ENCODE assay signal across 9 cellular contexts in the genomic region with DNA sequence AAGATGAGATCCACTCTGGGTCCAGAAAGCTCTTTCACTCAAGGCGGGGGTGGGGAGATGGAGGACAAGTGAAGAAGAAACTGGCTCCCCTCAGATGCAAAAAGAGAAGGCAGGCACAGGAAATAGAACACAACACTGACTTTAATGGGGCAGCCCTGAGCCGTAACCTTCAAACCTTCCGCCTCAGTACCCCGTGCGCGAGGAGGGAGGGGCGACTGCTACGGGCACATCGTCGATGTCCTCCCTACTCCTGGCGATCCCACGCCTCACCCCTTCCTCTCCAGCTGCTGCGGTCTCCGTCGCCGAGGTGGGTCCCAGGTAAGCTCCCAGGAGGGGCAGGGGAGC. TPM values are rescaled to one million over a fixed set of nuclear protein-coding genes. Genes with fewer than 3 reads are reported as not detected.
DNase-seq lines count a peak whose midpoint lies in the region; ATAC-seq and TF ChIP-seq lines count a peak whose summit lies in the region.
"Had no signal": no experiment of that assay in that cellular context is flagged by ENCODE, and none has a peak within 500 bp of the region (broad histone marks: within the 10 kb centered on the region; RNA-seq: fewer than 3 reads in every experiment).

No MANE protein-coding gene starts in this region.

- peak overlapping the region; percentile 92 for H3K18ac ChIP-seq in neuronal stem cell (ENCODE audit: low read length)

- H3K4me2 ChIP-seq in OCI-LY3 (ENCODE audit: low read length) (peak overlapping the region; percentile 51), neuronal stem cell (ENCODE audit: insufficient read depth, low read length, poor library complexity, severe bottlenecking) (peak overlapping the region; percentile 92)

- peaks cover 7% of the 10 kb centered on the region for H3K27me3 ChIP-seq in BE2C
- H3K27me3 ChIP-seq in OCI-LY3 (ENCODE audit: low read depth, low read length), result no peaks in the 10 kb centered on the region
- no peaks in the 10 kb centered on the region for H3K27me3 ChIP-seq in esophagus (ENCODE audit: control insufficient read depth in 1 of 2, insufficient read depth in 2 of 2, low read length in 2 of 2)
- peaks cover 2 to 53% (median 34%) of the 10 kb centered on the region in 3 experiments for H3K27me3 ChIP-seq in neuronal stem cell (ENCODE audit: control insufficient read depth in 3 of 3, insufficient read depth in 3 of 3, low read depth in 1 of 3, low read length in 3 of 3)

- H3K4me3 ChIP-seq in BE2C (ENCODE audit: low read depth, low read length), result peak overlapping the region; percentile 60
- H3K4me3 ChIP-seq in OCI-LY3 (ENCODE audit: low read length), result peak overlapping the region; percentile 65
- peak overlapping the region; percentile 39 to 52 for H3K4me3 ChIP-seq in esophagus (ENCODE audit: low read depth in 1 of 2, low read length in 2 of 2)
- peak overlapping the region; percentile 37 to 79 for H3K4me3 ChIP-seq in neuronal stem cell (ENCODE audit: low read length in 2 of 2)

- no peak overlapping the region for H3K4ac ChIP-seq in neuronal stem cell (ENCODE audit: low read length)

- no peaks in the 10 kb centered on the region for H3K9me3 ChIP-seq in BE2C
- H3K9me3 ChIP-seq in OCI-LY3 (ENCODE audit: insufficient read depth, low read length), result no peaks in the 10 kb centered on the region
- no peaks in the 10 kb centered on the region for H3K9me3 ChIP-seq in esophagus (ENCODE audit: control insufficient read depth in 2 of 2, insufficient read depth in 1 of 2, low read depth in 1 of 2, low read length in 1 of 2)
- H3K9me3 ChIP-seq in neuronal stem cell (replicated peaks in 1 of 2; ENCODE audit: control insufficient read depth in 2 of 2, insufficient read depth in 1 of 2, low read depth in 1 of 2, low read length in 2 of 2), result peaks cover 3 to 4% of the 10 kb centered on the region in 2 donors

- H2BK120ac ChIP-seq in neuronal stem cell (ENCODE audit: low read depth, low read length), result peak overlapping the region; percentile 75

- TF ChIP-seq CTCF in BE2C (IDR thresholded peaks at IDR 0.05; ENCODE audit: low read depth, low read length) (no peak), OCI-LY3 (IDR thresholded peaks at IDR 0.05; ENCODE audit: low read depth, low read length) (no peak)

- no peak overlapping the region for H3K9ac ChIP-seq in OCI-LY3 (ENCODE audit: low read length)
- H3K9ac ChIP-seq in neuronal stem cell (ENCODE audit: low read depth, low read length, poor library complexity), result peak overlapping the region; percentile 74

- H2BK12ac ChIP-seq in neuronal stem cell (ENCODE audit: low read length), result no peak overlapping the region

- no peak overlapping the region for H4K91ac ChIP-seq in neuronal stem cell (ENCODE audit: low read depth, low read length, poor library complexity)

- H3K23ac ChIP-seq in neuronal stem cell (ENCODE audit: low read depth, low read length, poor library complexity), result peak overlapping the region; percentile 69

- H3K27ac ChIP-seq in OCI-LY3 (ENCODE audit: low read length) (no peak overlapping the region), esophagus (ENCODE audit: low read depth in 2 of 2, low read length in 1 of 2) (no peak overlapping the region), neuronal stem cell (replicated peaks; ENCODE audit: low read length) (no peak overlapping the region)

- H3K4me1 ChIP-seq in BE2C, result no peaks in the 10 kb centered on the region
- H3K4me1 ChIP-seq in OCI-LY3 (ENCODE audit: low read length), result peaks cover 8% of the 10 kb centered on the region; the same call in 1 of the 2 replicates
- H3K4me1 ChIP-seq in esophagus (ENCODE audit: control insufficient read depth in 2 of 2, insufficient read depth in 2 of 2, low read length in 1 of 2), result peaks cover 7 to 14% of the 10 kb centered on the region in 2 donors
- H3K4me1 ChIP-seq in neuronal stem cell (ENCODE audit: control insufficient read depth in 2 of 2, insufficient read depth in 1 of 2, low read depth in 1 of 2, low read length in 2 of 2), result peaks cover 3 to 10% of the 10 kb centered on the region in 2 donors

- peak overlapping the region; percentile 48 for H4K8ac ChIP-seq in neuronal stem cell (ENCODE audit: low read depth, low read length)

- WGBS in esophagus, 2 donors, result 10 to 13% methylated on average over 15 to 16 of the region's 16 CpGs
- no CpG with 5 or more reads among the region's 16 CpGs for WGBS in neuronal stem cell (ENCODE audit: extremely low coverage in 2 of 2, insufficient read length in 2 of 2, insufficient replicate concordance in 1 of 2), 2 donors

- H3K36me3 ChIP-seq in BE2C (no peaks in the 10 kb centered on the region), OCI-LY3 (replicated peaks; ENCODE audit: low read depth, low read length) (no peaks in the 10 kb centered on the region), esophagus (ENCODE audit: control insufficient read depth in 2 of 2, insufficient read depth in 2 of 2, low read length in 1 of 2) (no peaks in the 10 kb centered on the region), neuronal stem cell (replicated peaks in 1 of 2; ENCODE audit: control insufficient read depth in 2 of 2, insufficient read depth in 2 of 2, low read length in 2 of 2) (no peaks in the 10 kb centered on the region)

- no peaks in the 10 kb centered on the region for H3K79me1 ChIP-seq in neuronal stem cell (ENCODE audit: low read depth, low read length)

- H2BK5ac ChIP-seq in neuronal stem cell (ENCODE audit: low read length), result no peak overlapping the region

- no peaks in the 10 kb centered on the region for H4K20me1 ChIP-seq in OCI-LY3 (ENCODE audit: insufficient read depth, low read length)

- DNase-seq in BE2C (no peak), neuronal stem cell (ENCODE audit: low spot score) (no peak), NCI-H1092 (lab: John Stamatoyannopoulos, UW) (no peak), occipital lobe (lab: John Stamatoyannopoulos, UW) (no peak)
- DNase-seq: Karpas-422 had no signal

- H2AK5ac ChIP-seq in neuronal stem cell (ENCODE audit: low read depth, low read length), result peak overlapping the region; percentile 44

- H3K79me2 ChIP-seq in OCI-LY3 (ENCODE audit: low read length), result no peaks in the 10 kb centered on the region

- H2AFZ ChIP-seq in OCI-LY3 (ENCODE audit: low read depth, low read length) (peak overlapping the region; percentile 26; the same call in 1 of the 2 replicates), neuronal stem cell (ENCODE audit: low read length) (peak overlapping the region; percentile 97)

- peak overlapping the region; percentile 95 for H3K14ac ChIP-seq in neuronal stem cell (ENCODE audit: low read length)

- ATAC-seq in GM18873 (IDR thresholded peaks at IDR 0.05; ENCODE audit: low FRiP score, unreplicated experiment), result no peak
- no peak for ATAC-seq in HG02970 (IDR thresholded peaks at IDR 0.05; ENCODE audit: low FRiP score, unreplicated experiment)

- H2BK15ac ChIP-seq in neuronal stem cell (ENCODE audit: low read length), result peak overlapping the region; percentile 98

RNA-seq across cellular contexts. Expression of gene SPEF1, which starts 3.9 kb away (rescaled TPM):
- 0.65 TPM for polyA plus RNA-seq in BE2C (2012; ENCODE audit: insufficient read depth, insufficient read length, low read depth)
- polyA plus RNA-seq in esophagus, result under 1 TPM; 0.07 to 0.08 TPM
- 0.13 TPM for polyA plus RNA-seq in neuronal stem cell (2013, experiment 1 of 2)
- 0.21 TPM for polyA plus RNA-seq in neuronal stem cell (2013, experiment 2 of 2)
- 0.16 TPM for total RNA-seq in occipital lobe

RNA-seq across cellular contexts. Expression of gene CENPB, which starts 9.2 kb away (rescaled TPM):
- polyA plus RNA-seq in BE2C (2012; ENCODE audit: insufficient read depth, insufficient read length, low read depth), result 181 TPM
- polyA plus RNA-seq in esophagus, result 10 to 100 TPM; 33.3 to 43.4 TPM
- polyA plus RNA-seq in neuronal stem cell (2013, experiment 1 of 2), result 21.7 TPM
- 21.0 TPM for polyA plus RNA-seq in neuronal stem cell (2013, experiment 2 of 2)
- 55.4 TPM for total RNA-seq in occipital lobe

RNA-seq across cellular contexts. Expression of gene ADISSP, which starts 9.8 kb away (rescaled TPM):
- polyA plus RNA-seq in BE2C (2012; ENCODE audit: insufficient read depth, insufficient read length, low read depth), result 151 TPM
- 10 to 100 TPM; 18.0 to 33.2 TPM for polyA plus RNA-seq in esophagus
- 57.7 TPM for polyA plus RNA-seq in neuronal stem cell (2013, experiment 1 of 2)
- polyA plus RNA-seq in neuronal stem cell (2013, experiment 2 of 2), result 57.2 TPM
- 18.9 TPM for total RNA-seq in occipital lobe

RNA-seq across cellular contexts. Expression of gene CDC25B, which starts 18.8 kb away (rescaled TPM):
- polyA plus RNA-seq in BE2C (2012; ENCODE audit: insufficient read depth, insufficient read length, low read depth), result 87.2 TPM
- 10 to 100 TPM; 15.6 to 21.8 TPM for polyA plus RNA-seq in esophagus
- 31.6 TPM for polyA plus RNA-seq in neuronal stem cell (2013, experiment 1 of 2)
- polyA plus RNA-seq in neuronal stem cell (2013, experiment 2 of 2), result 31.4 TPM
- total RNA-seq in occipital lobe, result 4.5 TPM

RNA-seq across cellular contexts. Expression of gene AP5S1, which starts 43.0 kb away (rescaled TPM):
- polyA plus RNA-seq in BE2C (2012; ENCODE audit: insufficient read depth, insufficient read length, low read depth), result 27.3 TPM
- polyA plus RNA-seq in esophagus, result 1 to 10 TPM; 4.6 to 7.9 TPM
- polyA plus RNA-seq in neuronal stem cell (2013, experiment 1 of 2), result 1.3 TPM
- polyA plus RNA-seq in neuronal stem cell (2013, experiment 2 of 2), result 1.3 TPM
- total RNA-seq in occipital lobe, result 5.5 TPM
